Comparison of ENCODE assay signal across 21 cellular contexts in genomic region chrX:47838361-47838760, GRCh38. TPM values are rescaled to one million over a fixed set of nuclear protein-coding genes. Genes with fewer than 3 reads are reported as not detected.
DNase-seq lines count a peak whose midpoint lies in the region; ATAC-seq and TF ChIP-seq lines count a peak whose summit lies in the region.
"Had no signal": no experiment of that assay in that cellular context is flagged by ENCODE, and none has a peak within 500 bp of the region (broad histone marks: within the 10 kb centered on the region; RNA-seq: fewer than 3 reads in every experiment).

No MANE protein-coding gene starts in this region.

- peak overlapping the region; percentile 35 for H3K4me3 Mint-ChIP-seq in stimulated activated naive CD8-positive, alpha-beta T cell treated with anti-CD3 and anti-CD28 coated beads, Interleukin-15, Interleukin-2, amounts not matched to agents 100 ng/mL and 50 ng/mL, for 24 hours

- H4K8ac ChIP-seq in trophoblast cell (ENCODE audit: low read depth, low read length) = no peak overlapping the region

- H3K4ac ChIP-seq in trophoblast cell (ENCODE audit: low read depth, low read length) = no peak overlapping the region

- H3K4me1 ChIP-seq in hepatocyte (ENCODE audit: insufficient read depth) (no peaks in the 10 kb centered on the region), trophoblast cell (ENCODE audit: control insufficient read depth in 1 of 2, insufficient read depth in 2 of 2, low read length in 2 of 2) (no peaks in the 10 kb centered on the region), psoas muscle (no peaks in the 10 kb centered on the region)
- H3K4me1 ChIP-seq: breast epithelium, suprapubic skin had no signal

- H4K91ac ChIP-seq in trophoblast cell (ENCODE audit: low read depth, low read length) = no peak overlapping the region

- H3K4me2 ChIP-seq in SU-DHL-6 (ENCODE audit: low read depth, low read length, poor library complexity, severe bottlenecking) (peak overlapping the region; percentile 98), hepatocyte (peak overlapping the region; percentile 73), trophoblast cell (ENCODE audit: low read length) (no peak overlapping the region)

- H3K27me3 ChIP-seq in SU-DHL-6 (ENCODE audit: low read length) (no peaks in the 10 kb centered on the region), hepatocyte (no peaks in the 10 kb centered on the region), trophoblast cell (ENCODE audit: insufficient read depth, low read length) (no peaks in the 10 kb centered on the region), psoas muscle (ENCODE audit: insufficient read depth in 3 of 3, low read length in 2 of 3) (no peaks in the 10 kb centered on the region)
- H3K27me3 ChIP-seq: suprapubic skin had no signal

- H3K79me2 ChIP-seq in SU-DHL-6 (ENCODE audit: insufficient read depth, low read length) (peaks cover 31% of the 10 kb centered on the region), hepatocyte (peaks cover 21% of the 10 kb centered on the region), trophoblast cell (ENCODE audit: control insufficient read depth, insufficient read depth, low read length, poor library complexity) (no peaks in the 10 kb centered on the region)

- no peak overlapping the region for H4K12ac ChIP-seq in trophoblast cell (ENCODE audit: low read depth, low read length)

- intact Hi-C loops in psoas muscle (cut with DNase I) = loop anchor here (5.0 to 10.0 kb wide), 2 partner anchors 186 to 189 kb away; no protein-coding TSS in a partner anchor

- no peaks in the 10 kb centered on the region; the same call in 1 of the 2 replicates for H3F3A ChIP-seq in SU-DHL-6 (ENCODE audit: insufficient read depth)

- no peak for DNase-seq in stimulated activated naive CD8-positive, alpha-beta T cell treated with anti-CD3 and anti-CD28 coated beads, Interleukin-15, Interleukin-2, amounts not matched to agents 100 U/mL and 50 U/mL, for 24 hours
- DNase-seq in hepatocyte (ENCODE audit: low spot score) (no peak), superior temporal gyrus (ENCODE audit: extremely low spot score) (no peak), NCI-H2171 (lab: John Stamatoyannopoulos, UW) (no peak), trophoblast cell (no peak), psoas muscle (no peak)
- DNase-seq: activated CD4-positive, alpha-beta memory T cell treated with anti-CD3 and anti-CD28 coated beads, Interleukin-2, amount 10 ng/mL, durations not matched to agents 7 days and 5 days; activated T-cell treated with anti-CD3 and anti-CD28 coated beads, Interleukin-2, amount 50 U/mL, for 4 hours; CD8-positive, alpha-beta memory T cell; DMS79; hippocampal formation; naive B cell; NCI-H524; posterior cingulate gyrus; T-helper 1 cell; WERI-Rb-1 had no signal

- no peak for ATAC-seq in stimulated activated naive CD8-positive, alpha-beta T cell treated with anti-CD3 and anti-CD28 coated beads, Interleukin-15, Interleukin-2, amounts not matched to agents 100 U/mL and 50 U/mL, for 24 hours
- ATAC-seq in psoas muscle = no peak
- ATAC-seq: activated T-cell treated with anti-CD3 and anti-CD28 coated beads, Interleukin-2, amount 50 U/mL, for 4 hours; Right ventricle myocardium inferior had no signal

- 69% methylated on average over 1 of the region's 1 CpG for WGBS in hepatocyte (ENCODE audit: low lambda C conversion rate, missing lambda C conversion rate)
- WGBS in trophoblast cell (ENCODE audit: extremely low coverage, insufficient coverage, insufficient read length) = no CpG with 5 or more reads among the region's 1 CpG
- 56 to 79% (median 71%) methylated on average over 1 of the region's 1 CpG for WGBS in psoas muscle, 3 donors

- no peak overlapping the region for H2AK5ac ChIP-seq in trophoblast cell (ENCODE audit: low read length)

- no peak overlapping the region for H2BK5ac ChIP-seq in trophoblast cell (ENCODE audit: low read depth, low read length, poor library complexity)

- no peak overlapping the region for H3K14ac ChIP-seq in trophoblast cell (ENCODE audit: low read length)

- H3K9me3 ChIP-seq in SU-DHL-6 (ENCODE audit: insufficient read depth, low read length) (no peaks in the 10 kb centered on the region), hepatocyte (ENCODE audit: low read depth) (no peaks in the 10 kb centered on the region), trophoblast cell (ENCODE audit: insufficient read depth, low read depth, low read length) (no peaks in the 10 kb centered on the region), psoas muscle (peaks cover 3% of the 10 kb centered on the region)
- H3K9me3 ChIP-seq: breast epithelium, suprapubic skin had no signal

- TF ChIP-seq CTCF in SU-DHL-6 (IDR thresholded peaks at IDR 0.05; ENCODE audit: insufficient read depth, low read length, poor library complexity, severe bottlenecking) (no peak), hepatocyte (IDR thresholded peaks at IDR 0.05; ENCODE audit: poor library complexity) (no peak), psoas muscle (IDR thresholded peaks at IDR 0.05) (no peak)

- no peaks in the 10 kb centered on the region for H3K36me3 ChIP-seq in SU-DHL-6 (ENCODE audit: low read length)
- no peaks in the 10 kb centered on the region for H3K36me3 ChIP-seq in hepatocyte (replicated peaks; ENCODE audit: insufficient read depth, low read depth)
- H3K36me3 ChIP-seq in trophoblast cell (ENCODE audit: control insufficient read depth in 1 of 2, insufficient read depth in 2 of 2, low read length in 2 of 2) = no peaks in the 10 kb centered on the region
- H3K36me3 ChIP-seq in psoas muscle (ENCODE audit: insufficient read depth in 1 of 2, low read depth in 1 of 2) = peaks cover 0 to 6% of the 10 kb centered on the region in 2 donors
- H3K36me3 ChIP-seq: breast epithelium, suprapubic skin, WERI-Rb-1 had no signal

- H3K9me3 Mint-ChIP-seq in stimulated activated naive CD8-positive, alpha-beta T cell treated with anti-CD3 and anti-CD28 coated beads, Interleukin-15, Interleukin-2, amounts not matched to agents 100 ng/mL and 50 ng/mL, for 24 hours = no peaks in the 10 kb centered on the region
- H3K9me3 Mint-ChIP-seq: activated CD4-positive, alpha-beta memory T cell treated with anti-CD3 and anti-CD28 coated beads, Interleukin-2, amount 10 ng/mL, durations not matched to agents 7 days and 5 days; activated T-cell treated with anti-CD3 and anti-CD28 coated beads, Interleukin-2, amount 50 U/mL, for 4 hours; CD8-positive, alpha-beta memory T cell; naive B cell had no signal

- H3K36me3 Mint-ChIP-seq in stimulated activated naive CD8-positive, alpha-beta T cell treated with anti-CD3 and anti-CD28 coated beads, Interleukin-15, Interleukin-2, amounts not matched to agents 100 ng/mL and 50 ng/mL, for 24 hours (ENCODE audit: low read depth) = peaks cover 11% of the 10 kb centered on the region
- H3K36me3 Mint-ChIP-seq: naive B cell had no signal

- no peak overlapping the region for H2BK120ac ChIP-seq in trophoblast cell (ENCODE audit: insufficient read depth, low read length, poor library complexity)

- peak overlapping the region; percentile 53; the same call in 1 of the 2 replicates for H3K27ac ChIP-seq in SU-DHL-6 (ENCODE audit: low read depth, low read length)
- H3K27ac ChIP-seq in hepatocyte = no peak overlapping the region
- no peak overlapping the region for H3K27ac ChIP-seq in trophoblast cell (ENCODE audit: low read depth, low read length)
- no peak overlapping the region for H3K27ac ChIP-seq in psoas muscle
- H3K27ac ChIP-seq: breast epithelium, suprapubic skin, WERI-Rb-1 had no signal

- no peak overlapping the region for H2AFZ ChIP-seq in SU-DHL-6 (ENCODE audit: low read depth, low read length, severe bottlenecking)
- no peak overlapping the region for H2AFZ ChIP-seq in hepatocyte
- no peak overlapping the region for H2AFZ ChIP-seq in trophoblast cell (ENCODE audit: insufficient read depth, low read length, poor library complexity)

- H3K18ac ChIP-seq in trophoblast cell (ENCODE audit: low read length) = no peak overlapping the region

- H3K27me3 Mint-ChIP-seq in stimulated activated naive CD8-positive, alpha-beta T cell treated with anti-CD3 and anti-CD28 coated beads, Interleukin-15, Interleukin-2, amounts not matched to agents 100 ng/mL and 50 ng/mL, for 24 hours = no peaks in the 10 kb centered on the region
- H3K27me3 Mint-ChIP-seq: activated CD4-positive, alpha-beta memory T cell treated with anti-CD3 and anti-CD28 coated beads, Interleukin-2, amount 10 ng/mL, durations not matched to agents 7 days and 5 days; naive B cell had no signal

- H3K9me2 ChIP-seq in SU-DHL-6 (replicated peaks; ENCODE audit: insufficient read depth, low read length) (no peaks in the 10 kb centered on the region), hepatocyte (replicated peaks; ENCODE audit: insufficient read depth) (no peaks in the 10 kb centered on the region)

- peak overlapping the region; percentile 77; the same call in 1 of the 2 replicates for H3K9ac ChIP-seq in SU-DHL-6 (ENCODE audit: low read length)
- H3K9ac ChIP-seq in trophoblast cell (ENCODE audit: low read length) = no peak overlapping the region

- H3K4me3 ChIP-seq in SU-DHL-6 (ENCODE audit: insufficient read depth, low read length, poor library complexity, severe bottlenecking) = peak overlapping the region; percentile 88
- H3K4me3 ChIP-seq in hepatocyte = no peak overlapping the region
- no peak overlapping the region for H3K4me3 ChIP-seq in trophoblast cell (ENCODE audit: low read depth, low read length)
- no peak overlapping the region for H3K4me3 ChIP-seq in psoas muscle
- H3K4me3 ChIP-seq: breast epithelium had no signal

- peaks cover 33% of the 10 kb centered on the region for H3K4me1 Mint-ChIP-seq in stimulated activated naive CD8-positive, alpha-beta T cell treated with anti-CD3 and anti-CD28 coated beads, Interleukin-15, Interleukin-2, amounts not matched to agents 100 ng/mL and 50 ng/mL, for 24 hours (ENCODE audit: low read depth)

- H3K79me1 ChIP-seq in trophoblast cell (ENCODE audit: low read length) = no peaks in the 10 kb centered on the region

- no peak overlapping the region for H3K27ac Mint-ChIP-seq in stimulated activated naive CD8-positive, alpha-beta T cell treated with anti-CD3 and anti-CD28 coated beads, Interleukin-15, Interleukin-2, amounts not matched to agents 100 ng/mL and 50 ng/mL, for 24 hours
- H3K27ac Mint-ChIP-seq: activated CD4-positive, alpha-beta memory T cell treated with anti-CD3 and anti-CD28 coated beads, Interleukin-2, amount 10 ng/mL, durations not matched to agents 7 days and 5 days had no signal

- H3K23ac ChIP-seq in trophoblast cell (ENCODE audit: low read length) = no peak overlapping the region

- no peaks in the 10 kb centered on the region for H4K20me1 ChIP-seq in SU-DHL-6 (ENCODE audit: low read depth, low read length)
- no peaks in the 10 kb centered on the region for H4K20me1 ChIP-seq in hepatocyte (ENCODE audit: insufficient read depth, poor library complexity, severe bottlenecking)

- H2BK12ac ChIP-seq in trophoblast cell (ENCODE audit: low read length) = no peak overlapping the region

RNA-seq across cellular contexts. Expression of gene ZNF81, which starts 1.7 kb away (rescaled TPM):
- total RNA-seq in hepatocyte = 4.6 and 10.9 TPM in 2 replicates
- 1.9 and 4.1 TPM in 2 replicates for polyA plus RNA-seq in hepatocyte
- polyA plus RNA-seq in trophoblast cell (2013) = 2.6 and 2.8 TPM in 2 replicates
- total RNA-seq in psoas muscle = 1 to 10 TPM; 1.8 to 5.5 (median 4.3) TPM
- 1 to 10 TPM; 1.6 to 4.9 (median 1.8) TPM for polyA plus RNA-seq in psoas muscle
